ENCODE assay signal across 1 cellular context in genomic region chr17:80292557-80292956, GRCh38.
TF ChIP-seq lines count a peak whose summit lies in the region.

No MANE protein-coding gene starts in this region.

TF ChIP-seq in GM23338, 12 proteins besides CTCF, POLR2A, EP300 and RAD21 (continued from another document):
- TF ChIP-seq REST (IDR thresholded peaks at IDR 0.05; ENCODE audit: unreplicated experiment) (no peak), ETS1 (IDR thresholded peaks at IDR 0.05) (no peak)
